8 cellular contexts compared by ENCODE assay signal in the genomic region with DNA sequence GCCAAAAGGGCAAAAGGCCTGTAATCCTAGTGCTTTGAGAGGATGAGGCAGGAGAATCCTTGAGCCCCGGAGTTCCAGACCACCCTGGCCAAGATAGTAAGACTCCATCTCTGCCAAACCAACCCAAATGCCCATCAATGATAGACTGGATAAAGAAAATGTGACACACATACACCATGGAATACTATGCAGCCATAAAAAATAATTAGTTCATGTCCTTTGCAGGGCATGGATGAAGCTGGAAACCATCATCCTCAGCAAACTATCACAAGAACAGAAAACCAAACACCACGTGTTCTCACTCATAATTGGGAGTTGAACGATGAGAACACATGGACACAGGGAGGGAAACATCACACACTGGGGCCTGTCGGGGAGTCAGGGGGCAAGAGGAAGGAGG.
A peak's percentile ranks its signal among the peaks of the same experiment; 100 is the strongest.
DNase-seq lines count a peak whose midpoint lies in the region; ATAC-seq, FAIRE-seq and TF ChIP-seq lines count a peak whose summit lies in the region.
"Not testable (repeated sequence)": the region's sequence is repeated elsewhere in the genome, so short reads cannot be mapped to it uniquely, and the experiment has no call there.

No MANE protein-coding gene starts in this region.

- peaks cover 18% of the 10 kb centered on the region for H3K4me1 Mint-ChIP-seq in chondrocyte (ENCODE audit: low read depth)

- CTCF ChIA-PET in HEK293 (lab: Yijun Ruan, JAX): interaction anchor here (1.4 kb wide), 1 partner anchor 78 kb away, joined by 3 read pairs; no protein-coding TSS in a partner anchor
- CTCF ChIA-PET in K562 (lab: Yijun Ruan, JAX; ENCODE audit: low intra/inter-chr PET ratio); HepG2 (lab: Yijun Ruan, JAX; ENCODE audit: low intra/inter-chr PET ratio, low total read pairs): not testable (repeated sequence)

- not testable (repeated sequence) for H3K36me3 ChIP-seq in HEK293 (ENCODE audit: control insufficient read depth in 2 of 2, insufficient read depth in 1 of 2, low read length in 2 of 2); K562 (ENCODE audit: control insufficient read depth, insufficient read depth, low read length); HepG2 (replicated peaks in 1 of 2; ENCODE audit: control insufficient read depth in 1 of 2, insufficient read depth in 2 of 2, low read length in 2 of 2); spleen; upper lobe of right lung

- not testable (repeated sequence) for H2AFZ ChIP-seq in K562 (ENCODE audit: low read depth, low read length); HepG2 (ENCODE audit: low read length)

- not testable (repeated sequence) for BruUV-seq in K562 (replicated peaks; lab: Mats Ljungman, UMichigan); HepG2 (replicated peaks; lab: Mats Ljungman, UMichigan)

- in situ Hi-C loops in K562 (cut with MboI); HepG2 (cut with HindIII; ENCODE audit: extremely low pct_ligation_motif_present, low pct_unique_long_range_greater_than_20kb): not testable (repeated sequence)

- not testable (repeated sequence) for H3K9me1 ChIP-seq in K562 (ENCODE audit: control insufficient read depth, insufficient read depth, low read length)

- ATAC-seq in K562, HepG2, upper lobe of right lung: not testable (repeated sequence)

- H3K27ac ChIP-seq in HEK293 (ENCODE audit: extremely low read depth, low read depth, low read length); K562 (ENCODE audit: extremely low read depth, low read depth, low read length); HepG2 (ENCODE audit: extremely low read length, insufficient read depth, low read length); spleen; upper lobe of right lung: not testable (repeated sequence)

- intact Hi-C loops in K562 (cut with micrococcal nuclease); HepG2 (cut with micrococcal nuclease; ENCODE audit: unreplicated experiment); posterior vena cava (cut with DNase I); spleen (cut with DNase I; ENCODE audit: low total_unique reads); upper lobe of right lung (cut with DNase I): not testable (repeated sequence)

- not testable (repeated sequence) for H3K4me1 ChIP-seq in HEK293 (ENCODE audit: control insufficient read depth, insufficient read depth, low read length); K562 (replicated peaks in 1 of 2; ENCODE audit: control insufficient read depth in 2 of 2, insufficient read depth in 2 of 2, low read length in 2 of 2); HepG2 (ENCODE audit: insufficient read depth, low read length); spleen; upper lobe of right lung

- not testable (repeated sequence) for H3K9ac ChIP-seq in K562 (ENCODE audit: insufficient read depth in 1 of 2, low read depth in 2 of 2, low read length in 2 of 2); HepG2 (ENCODE audit: insufficient read depth, low read depth, low read length)

- H3K27me3 ChIP-seq in K562 (ENCODE audit: control insufficient read depth in 2 of 2, insufficient read depth in 2 of 2, low read length in 2 of 2): peaks cover under 1 to 27% of the 10 kb centered on the region in 2 experiments; a peak in 3 of 5 replicates
- peaks cover 2 to 11% of the 10 kb centered on the region in 2 experiments; a peak in 3 of 5 replicates for H3K27me3 ChIP-seq in HepG2 (ENCODE audit: control insufficient read depth in 1 of 2, insufficient read depth in 2 of 2, low read length in 2 of 2)
- H3K27me3 ChIP-seq in spleen (replicated peaks in 1 of 7); upper lobe of right lung: not testable (repeated sequence)

- DNase-seq in K562 (ENCODE audit: extremely low read depth in 1 of 4, low spot score in 3 of 4); HepG2 (ENCODE audit: low spot score): not testable (repeated sequence)
- DNase-seq in chondrocyte (ENCODE audit: low spot score) (peak; percentile 29), mesenteric fat pad (ENCODE audit: low spot score) (peak; percentile 3), posterior vena cava (ENCODE audit: low spot score) (peak; percentile 7), spleen (peak; percentile 11), upper lobe of right lung (peak; percentile 13)

- H3K79me2 ChIP-seq in K562 (ENCODE audit: control insufficient read depth, insufficient read depth, low read length); HepG2 (ENCODE audit: insufficient read depth, low read length): not testable (repeated sequence)

- not testable (repeated sequence) for TF ChIP-seq RAD21 in K562 (CRISPR knock-in tag; conservative IDR thresholded peaks at IDR 0.05 in 1 of 2, IDR thresholded peaks at IDR 0.05 in 1 of 2); HepG2 (CRISPR knock-in tag; IDR thresholded peaks at IDR 0.05)

- not testable (repeated sequence) for H3K9me3 Mint-ChIP-seq in chondrocyte (ENCODE audit: low read depth)

- H3K36me3 Mint-ChIP-seq in chondrocyte (ENCODE audit: low read depth): not testable (repeated sequence)

- not testable (repeated sequence) for H3K27me3 Mint-ChIP-seq in chondrocyte (ENCODE audit: low read depth)

- not testable (repeated sequence) for H3K4me3 ChIP-seq in HEK293 (ENCODE audit: low read depth, low read length); K562; HepG2 (replicated peaks in 1 of 3; ENCODE audit: insufficient read depth in 1 of 3, low read depth in 2 of 3, low read length in 3 of 3); spleen; upper lobe of right lung

- TF ChIP-seq POLR2A in K562 (conservative IDR thresholded peaks at IDR 0.05); HepG2 (IDR thresholded peaks at IDR 0.05; ENCODE audit: insufficient read depth in 1 of 2, low read depth in 2 of 2, low read length in 2 of 2); spleen (IDR thresholded peaks at IDR 0.05): not testable (repeated sequence)

- WGBS in K562 (ENCODE audit: insufficient coverage, low coverage, missing lambda C conversion rate): 8% methylated on average over 4 of the region's 4 CpGs
- 37% methylated on average over 4 of the region's 4 CpGs for WGBS in HepG2 (ENCODE audit: low lambda C conversion rate)
- 86 to 96% (median 90%) methylated on average over 4 of the region's 4 CpGs for WGBS in spleen, 5 donors

- not testable (repeated sequence) for H3K9me3 ChIP-seq in HEK293 (ENCODE audit: control insufficient read depth, insufficient read depth, low read depth, low read length); K562 (replicated peaks; ENCODE audit: control insufficient read depth, insufficient read depth, low read depth, low read length); HepG2 (ENCODE audit: low read length); spleen; upper lobe of right lung

- H3K4me3 Mint-ChIP-seq in chondrocyte (ENCODE audit: unreplicated experiment): not testable (repeated sequence)

- not testable (repeated sequence) for TF ChIP-seq CTCF in HEK293 (tag by site-specific recombination; IDR thresholded peaks at IDR 0.05); K562 (IDR thresholded peaks at IDR 0.05 in 2 of 3, conservative IDR thresholded peaks at IDR 0.05 in 1 of 3; ENCODE audit: insufficient read depth in 2 of 3, low read depth in 1 of 3, low read length in 3 of 3); chondrocyte (IDR thresholded peaks at IDR 0.05); HepG2 (CRISPR knock-in tag; IDR thresholded peaks at IDR 0.05); spleen (IDR thresholded peaks at IDR 0.05 in 8 of 11, conservative IDR thresholded peaks at IDR 0.05 in 3 of 11); upper lobe of right lung (IDR thresholded peaks at IDR 0.05)

- FAIRE-seq in K562 (lab: Jason Lieb, UNC); HepG2 (lab: Jason Lieb, UNC): not testable (repeated sequence)

- H3K27ac Mint-ChIP-seq in chondrocyte (ENCODE audit: unreplicated experiment): not testable (repeated sequence)

- H4K20me1 ChIP-seq in K562 (replicated peaks; ENCODE audit: control insufficient read depth, insufficient read depth, low read length); HepG2 (ENCODE audit: insufficient read depth, low read length): not testable (repeated sequence)

- TF ChIP-seq EP300 in K562 (IDR thresholded peaks at IDR 0.05; ENCODE audit: low read length); HepG2 (IDR thresholded peaks at IDR 0.05; ENCODE audit: low read depth in 2 of 2, low read length in 2 of 2); HepG2 (CRISPR knock-in tag; IDR thresholded peaks at IDR 0.05; ENCODE audit: borderline replicate concordance): not testable (repeated sequence)

- H3K4me2 ChIP-seq in K562 (ENCODE audit: insufficient read depth, low read length); HepG2 (ENCODE audit: low read depth, low read length): not testable (repeated sequence)

- POLR2A ChIA-PET in HEK293 (lab: Yijun Ruan, JAX); K562 (lab: Yijun Ruan, JAX); HepG2 (lab: Yijun Ruan, JAX): not testable (repeated sequence)

TF ChIP-seq in HEK293, 187 proteins besides CTCF, POLR2A, EP300 and RAD21:
- peak; percentile 63 for TF ChIP-seq ZNF146 (tag by site-specific recombination; IDR thresholded peaks at IDR 0.05)

TF ChIP-seq in K562, 482 proteins besides CTCF, POLR2A, EP300 and RAD21:
- peak; percentile 62 for TF ChIP-seq ZNF146 (CRISPR knock-in tag; IDR thresholded peaks at IDR 0.05; ENCODE audit: unreplicated experiment)
